In the genomic region with DNA sequence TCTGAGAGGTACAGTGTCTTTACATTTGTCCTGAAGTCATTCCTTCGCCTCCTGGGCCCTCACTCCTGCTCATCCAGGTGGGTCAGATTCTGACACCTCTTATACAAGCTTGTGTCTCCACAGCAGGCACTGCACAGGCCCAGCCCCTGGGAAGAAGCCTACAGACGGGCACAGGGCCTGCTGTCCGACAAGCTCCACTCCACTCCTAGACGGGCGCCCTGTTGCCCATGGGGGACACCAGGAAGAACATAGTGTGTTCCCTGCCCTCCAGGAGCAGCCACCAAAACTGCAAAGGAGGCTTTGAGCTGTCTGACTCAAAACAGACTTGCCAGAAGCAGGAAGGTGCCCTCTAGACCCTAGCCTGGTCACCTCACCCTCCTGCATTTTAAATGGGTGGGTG, we compare ENCODE assay signal across 22 cellular contexts.
"Had no signal": no experiment of that assay in that cellular context is flagged by ENCODE, and none has a peak within 500 bp of the region (broad histone marks: within the 10 kb centered on the region; RNA-seq: fewer than 3 reads in every experiment).

No MANE protein-coding gene starts in this region.

- H3K36me3 ChIP-seq: stomach, thoracic aorta, uterus had no signal

- H3K27me3 Mint-ChIP-seq: naive thymus-derived CD4-positive, alpha-beta T cell; type B pancreatic cell had no signal

- H3K27ac ChIP-seq: foreskin keratinocyte, psoas muscle, stomach, thoracic aorta, uterus had no signal

- H3K4me1 Mint-ChIP-seq: immature natural killer cell had no signal

- H3K9me3 Mint-ChIP-seq: dendritic cell treated with granulocyte-macrophage colony-stimulating factor and Interleukin-4, amounts not matched to agents 40 ng/mL and 50 ng/mL, for 4 days; effector memory CD8-positive, alpha-beta T cell; immature natural killer cell; naive thymus-derived CD4-positive, alpha-beta T cell; nephron progenitor cell; type B pancreatic cell had no signal

- DNase-seq: effector memory CD8-positive, alpha-beta T cell; erythroblast; foreskin keratinocyte; immature natural killer cell; kidney; left colon; mesendoderm; naive thymus-derived CD4-positive, alpha-beta T cell; nephron progenitor cell; psoas muscle; retina; stimulated activated CD4-positive, alpha-beta T cell treated with anti-CD3 and anti-CD28 coated beads, Interleukin-2, amount 100 ng/mL, for 24 hours; stimulated activated CD4-positive, alpha-beta T cell treated with anti-CD3 and anti-CD28 coated beads, Interleukin-4, amount 100 ng/mL, for 4 hours; stimulated activated naive CD4-positive, alpha-beta T cell; stomach; substantia nigra; uterus had no signal

- H3K9me3 ChIP-seq: psoas muscle, stomach, thoracic aorta, uterus had no signal

- H3K27me3 ChIP-seq: foreskin keratinocyte, stomach, uterus had no signal

- H3K4me3 ChIP-seq: psoas muscle, stomach, thoracic aorta, uterus had no signal

- H3K36me3 Mint-ChIP-seq: immature natural killer cell; naive thymus-derived CD4-positive, alpha-beta T cell; type B pancreatic cell had no signal

- ATAC-seq: effector memory CD8-positive, alpha-beta T cell; foreskin keratinocyte; left colon; naive thymus-derived CD4-positive, alpha-beta T cell; psoas muscle; sciatic nerve had no signal

- H3K27ac Mint-ChIP-seq: dendritic cell treated with granulocyte-macrophage colony-stimulating factor and Interleukin-4, amounts not matched to agents 40 ng/mL and 50 ng/mL, for 4 days; effector memory CD8-positive, alpha-beta T cell; immature natural killer cell; naive thymus-derived CD4-positive, alpha-beta T cell; nephron progenitor cell; type B pancreatic cell had no signal

- H3K4me1 ChIP-seq: foreskin keratinocyte, uterus had no signal

- H3K4me3 Mint-ChIP-seq: dendritic cell treated with granulocyte-macrophage colony-stimulating factor and Interleukin-4, amounts not matched to agents 40 ng/mL and 50 ng/mL, for 4 days; effector memory CD8-positive, alpha-beta T cell; immature natural killer cell; naive thymus-derived CD4-positive, alpha-beta T cell; nephron progenitor cell; type B pancreatic cell had no signal

- FAIRE-seq: colon, kidney had no signal
